In genomic region chr9:120394058-120394669, GRCh38 we compare ENCODE assay signal across 9 cellular contexts.
DNase-seq lines count a peak whose midpoint lies in the region; ATAC-seq and TF ChIP-seq lines count a peak whose summit lies in the region.
"Had no signal": no experiment of that assay in that cellular context is flagged by ENCODE, and none has a peak within 500 bp of the region (broad histone marks: within the 10 kb centered on the region; RNA-seq: fewer than 3 reads in every experiment).

No MANE protein-coding gene starts in this region.

- H3K9me3 ChIP-seq in aorta (ENCODE audit: control insufficient read depth, low read length): no peaks in the 10 kb centered on the region

- intact Hi-C loops in aorta (cut with DNase I): no loop called here

- WGBS in aorta, 2 donors: 71 to 77% methylated on average over 13 of the region's 13 CpGs

- peaks cover 2 to 8% of the 10 kb centered on the region in 2 donors for H3K36me3 ChIP-seq in aorta (ENCODE audit: control insufficient read depth in 1 of 2, insufficient read depth in 2 of 2, low read length in 1 of 2)

- H3K27ac ChIP-seq in aorta (ENCODE audit: low read depth in 1 of 2, low read length in 2 of 2): no peak overlapping the region
- H3K27ac ChIP-seq: 22Rv1 had no signal

- DNase-seq in DMS53 (lab: John Stamatoyannopoulos, UW) (peak; percentile 34), DMS53 treated with DMSO at 0.1 percent for 48 hours (lab: John Stamatoyannopoulos, UW; ENCODE audit: unreplicated experiment) (no peak), UCSD-AML1 (lab: John Stamatoyannopoulos, UW; ENCODE audit: unreplicated experiment) (peak; percentile 71), fibroblast of mammary gland (ENCODE audit: low read depth) (peak; percentile 96), aorta (no peak), ureter (ENCODE audit: low spot score) (no peak)
- DNase-seq in stimulated activated CD8-positive, alpha-beta memory T cell treated with anti-CD3 and anti-CD28 coated beads, Interleukin-2, amount 100 ng/mL, for 48 hours (ENCODE audit: low read depth in 2 of 2): peak; percentile 40 to 48
- DNase-seq in effector CD8-positive, alpha-beta T cell (lab: John Stamatoyannopoulos, UW): no peak

- peaks cover 0 to 3% of the 10 kb centered on the region in 2 donors for H3K4me1 ChIP-seq in aorta (ENCODE audit: control insufficient read depth in 1 of 2, insufficient read depth in 2 of 2, low read length in 2 of 2)

- H3K27me3 ChIP-seq in aorta (ENCODE audit: control insufficient read depth in 1 of 2, insufficient read depth in 2 of 2, low read length in 1 of 2): no peaks in the 10 kb centered on the region

- no peak for TF ChIP-seq CTCF in fibroblast of mammary gland (conservative IDR thresholded peaks at IDR 0.05; ENCODE audit: control insufficient read depth, insufficient read depth, low read depth, low read length)

- H3K4me3 ChIP-seq in fibroblast of mammary gland (ENCODE audit: control insufficient read depth, low read depth, low read length) (no peak overlapping the region), aorta (ENCODE audit: low read length in 2 of 2) (no peak overlapping the region)

- no peak for ATAC-seq in aorta (ENCODE audit: low FRiP score)

Comparison
In these comparisons a context has a peak if more than half of its experiments do, and no peak if none do; other contexts are left out.
1. DNase-seq: peak in DMS53 (single experiment), UCSD-AML1 (single experiment), fibroblast of mammary gland (single experiment) and stimulated activated CD8-positive, alpha-beta memory T cell treated with anti-CD3 and anti-CD28 coated beads, Interleukin-2, amount 100 ng/mL, for 48 hours (2 of 2); none in DMS53 treated with DMSO at 0.1 percent for 48 hours (single experiment), effector CD8-positive, alpha-beta T cell (single experiment), aorta (0 of 2) and ureter (single experiment).